In the genomic region with DNA sequence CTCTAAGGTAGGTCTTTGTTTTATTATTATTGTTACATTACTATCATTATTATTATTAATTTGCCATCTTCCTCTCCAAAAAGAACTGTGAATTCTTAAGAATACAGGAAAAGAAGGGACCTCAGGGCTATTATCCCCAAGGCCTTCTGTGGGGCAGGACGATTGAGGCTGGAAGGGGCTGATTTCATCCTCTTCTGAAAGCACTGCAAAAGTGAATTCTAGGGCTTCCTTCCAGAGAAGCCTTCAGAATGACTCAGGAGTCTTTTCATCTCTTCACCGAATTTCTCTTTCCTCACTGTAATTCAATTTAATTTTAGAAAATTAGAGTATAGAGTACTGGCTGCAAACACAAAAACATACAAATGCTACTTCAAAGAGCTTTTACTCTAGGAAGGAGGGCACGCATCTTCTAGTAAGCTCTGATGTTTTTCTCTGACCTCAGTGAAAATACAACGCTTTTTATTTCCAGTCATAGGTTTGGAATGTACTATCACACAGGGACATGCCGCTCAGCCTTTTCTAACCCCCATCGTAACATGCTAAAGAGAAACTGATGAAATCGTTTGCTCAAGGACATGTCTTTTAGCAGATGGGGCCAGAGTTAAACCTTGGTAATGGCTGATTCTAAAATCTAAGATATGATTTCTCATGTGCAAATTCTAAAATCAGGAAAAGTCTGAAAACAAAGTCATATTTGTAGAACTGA, we compare ENCODE assay signal across 9 cellular contexts.
DNase-seq lines count a peak whose midpoint lies in the region; ATAC-seq and TF ChIP-seq lines count a peak whose summit lies in the region.
"Had no signal": no experiment of that assay in that cellular context is flagged by ENCODE, and none has a peak within 500 bp of the region (broad histone marks: within the 10 kb centered on the region; RNA-seq: fewer than 3 reads in every experiment).

No MANE protein-coding gene starts in this region.

- no peak for ATAC-seq in activated naive CD4-positive, alpha-beta T cell treated with anti-CD3 and anti-CD28 coated beads, Interleukin-2, amount 50 U/mL, for 72 hours
- ATAC-seq in HG03432 (IDR thresholded peaks at IDR 0.05; ENCODE audit: unreplicated experiment): no peak
- ATAC-seq in naive thymus-derived CD8-positive, alpha-beta T cell: no peak

- peaks cover 17% of the 10 kb centered on the region for H3K4me1 ChIP-seq in muscle layer of colon (ENCODE audit: insufficient read depth, low read length)

- H3K4me3 Mint-ChIP-seq in activated naive CD4-positive, alpha-beta T cell treated with anti-CD3 and anti-CD28 coated beads, Interleukin-2, amount 10 ng/mL, durations not matched to agents 7 days and 5 days: no peak overlapping the region
- H3K4me3 Mint-ChIP-seq in endothelial cell (ENCODE audit: unreplicated experiment): peak overlapping the region; percentile 52
- no peak overlapping the region for H3K4me3 Mint-ChIP-seq in naive thymus-derived CD8-positive, alpha-beta T cell

- CTCF ChIA-PET in activated naive CD4-positive, alpha-beta T cell treated with anti-CD3 and anti-CD28 coated beads, Interleukin-2, amount 10 ng/mL, durations not matched to agents 7 days and 5 days (lab: Charles Lee): no interaction called here

- peak overlapping the region; percentile 55 for H3K27ac ChIP-seq in muscle layer of colon (ENCODE audit: low read depth, low read length)

- H3K4me1 Mint-ChIP-seq in activated naive CD4-positive, alpha-beta T cell treated with anti-CD3 and anti-CD28 coated beads, Interleukin-2, amount 10 ng/mL, durations not matched to agents 7 days and 5 days: peaks cover 54% of the 10 kb centered on the region
- peaks cover 70% of the 10 kb centered on the region for H3K4me1 Mint-ChIP-seq in endothelial cell (ENCODE audit: unreplicated experiment)
- peaks cover 0 to 10% (median 0%) of the 10 kb centered on the region in 4 donors for H3K4me1 Mint-ChIP-seq in naive thymus-derived CD8-positive, alpha-beta T cell

- no peaks in the 10 kb centered on the region for H3K9me3 ChIP-seq in muscle layer of colon (ENCODE audit: low read length)

- DNase-seq in activated naive CD4-positive, alpha-beta T cell treated with anti-CD3 and anti-CD28 coated beads, Interleukin-2, amount 10 ng/mL, durations not matched to agents 7 days and 5 days: no peak
- no peak for DNase-seq in activated naive CD4-positive, alpha-beta T cell treated with anti-CD3 and anti-CD28 coated beads, Interleukin-2, amount 50 U/mL, for 72 hours (ENCODE audit: low spot score in 2 of 2)
- DNase-seq in endothelial cell (ENCODE audit: low spot score) (no peak), NCI-H146 (lab: John Stamatoyannopoulos, UW) (no peak), SIG-M5 (lab: John Stamatoyannopoulos, UW) (no peak)
- DNase-seq in naive thymus-derived CD8-positive, alpha-beta T cell: no peak
- DNase-seq: AML-193 had no signal

- peaks cover 9% of the 10 kb centered on the region for H3K27me3 Mint-ChIP-seq in activated naive CD4-positive, alpha-beta T cell treated with anti-CD3 and anti-CD28 coated beads, Interleukin-2, amount 10 ng/mL, durations not matched to agents 7 days and 5 days
- H3K27me3 Mint-ChIP-seq in endothelial cell (ENCODE audit: unreplicated experiment): peaks cover 23% of the 10 kb centered on the region
- H3K27me3 Mint-ChIP-seq in naive thymus-derived CD8-positive, alpha-beta T cell: peaks cover 0 to 10% (median 2%) of the 10 kb centered on the region in 5 donors

- H3K9ac ChIP-seq in muscle layer of colon (ENCODE audit: low read length): no peak overlapping the region

- H3K27me3 ChIP-seq in muscle layer of colon (ENCODE audit: control insufficient read depth in 1 of 2, insufficient read depth in 2 of 2, low read length in 2 of 2): no peaks in the 10 kb centered on the region

- H3K9me3 Mint-ChIP-seq in activated naive CD4-positive, alpha-beta T cell treated with anti-CD3 and anti-CD28 coated beads, Interleukin-2, amount 10 ng/mL, durations not matched to agents 7 days and 5 days: peaks cover 11% of the 10 kb centered on the region
- H3K9me3 Mint-ChIP-seq in activated naive CD4-positive, alpha-beta T cell treated with anti-CD3 and anti-CD28 coated beads, Interleukin-2, amount 50 U/mL, for 72 hours: no peaks in the 10 kb centered on the region
- peaks cover 4% of the 10 kb centered on the region for H3K9me3 Mint-ChIP-seq in endothelial cell (ENCODE audit: unreplicated experiment)
- H3K9me3 Mint-ChIP-seq in naive thymus-derived CD8-positive, alpha-beta T cell: peaks cover 0 to 6% (median 0%) of the 10 kb centered on the region in 9 donors

- no peak for TF ChIP-seq CTCF in endothelial cell (IDR thresholded peaks at IDR 0.05; ENCODE audit: unreplicated experiment)

- peak overlapping the region in 1 of 2 donors; percentile 32 for H3K4me3 ChIP-seq in muscle layer of colon (ENCODE audit: low read depth in 1 of 2, low read length in 2 of 2)

- peaks cover 3% of the 10 kb centered on the region for H3K36me3 Mint-ChIP-seq in activated naive CD4-positive, alpha-beta T cell treated with anti-CD3 and anti-CD28 coated beads, Interleukin-2, amount 10 ng/mL, durations not matched to agents 7 days and 5 days
- H3K36me3 Mint-ChIP-seq in activated naive CD4-positive, alpha-beta T cell treated with anti-CD3 and anti-CD28 coated beads, Interleukin-2, amount 50 U/mL, for 72 hours: no peaks in the 10 kb centered on the region
- H3K36me3 Mint-ChIP-seq in endothelial cell (ENCODE audit: low read depth, unreplicated experiment): peaks cover 21% of the 10 kb centered on the region
- H3K36me3 Mint-ChIP-seq in naive thymus-derived CD8-positive, alpha-beta T cell: no peaks in the 10 kb centered on the region

- POLR2A ChIA-PET in naive thymus-derived CD8-positive, alpha-beta T cell (lab: Charles Lee): no interaction called here

- H3K27ac Mint-ChIP-seq in activated naive CD4-positive, alpha-beta T cell treated with anti-CD3 and anti-CD28 coated beads, Interleukin-2, amount 10 ng/mL, durations not matched to agents 7 days and 5 days: peak overlapping the region; percentile 52
- no peak overlapping the region for H3K27ac Mint-ChIP-seq in activated naive CD4-positive, alpha-beta T cell treated with anti-CD3 and anti-CD28 coated beads, Interleukin-2, amount 50 U/mL, for 72 hours
- peak overlapping the region; percentile 98 for H3K27ac Mint-ChIP-seq in endothelial cell (ENCODE audit: unreplicated experiment)
- no peak overlapping the region for H3K27ac Mint-ChIP-seq in naive thymus-derived CD8-positive, alpha-beta T cell

- no peaks in the 10 kb centered on the region for H3K36me3 ChIP-seq in muscle layer of colon (ENCODE audit: insufficient read depth, low read length)

Comparison
In these comparisons a context has a peak if more than half of its experiments do, and no peak if none do; other contexts are left out.
1. H3K27ac Mint-ChIP-seq: peak in activated naive CD4-positive, alpha-beta T cell treated with anti-CD3 and anti-CD28 coated beads, Interleukin-2, amount 10 ng/mL, durations not matched to agents 7 days and 5 days (single experiment) and endothelial cell (single experiment); none in activated naive CD4-positive, alpha-beta T cell treated with anti-CD3 and anti-CD28 coated beads, Interleukin-2, amount 50 U/mL, for 72 hours (0 of 2) and naive thymus-derived CD8-positive, alpha-beta T cell (0 of 10).